Comparison of ENCODE assay signal across 20 cellular contexts in genomic region chr10:96290368-96291133, GRCh38. TPM values are rescaled to one million over a fixed set of nuclear protein-coding genes. Genes with fewer than 3 reads are reported as not detected.
DNase-seq lines count a peak whose midpoint lies in the region; FAIRE-seq and TF ChIP-seq lines count a peak whose summit lies in the region.
"Had no signal": no experiment of that assay in that cellular context is flagged by ENCODE, and none has a peak within 500 bp of the region (broad histone marks: within the 10 kb centered on the region; RNA-seq: fewer than 3 reads in every experiment).

No MANE protein-coding gene starts in this region.

- H3K4me1 Mint-ChIP-seq in nephron = peaks cover 21% of the 10 kb centered on the region

- H3K4me3 ChIP-seq in GM12864 (ENCODE audit: low read depth, low read length) (peak overlapping the region; percentile 11; the same call in 1 of the 2 replicates), Karpas-422 (ENCODE audit: low read length) (peak overlapping the region; percentile 25)
- H3K4me3 ChIP-seq: ascending aorta had no signal

- H3K4me1 ChIP-seq in Karpas-422 (ENCODE audit: low read length) = peaks cover 84% of the 10 kb centered on the region

- peak overlapping the region; percentile 78 for H3K4me2 ChIP-seq in Karpas-422 (ENCODE audit: low read depth, low read length, poor library complexity, severe bottlenecking)

- no peaks in the 10 kb centered on the region for H4K20me1 ChIP-seq in Karpas-422 (ENCODE audit: insufficient read depth, low read depth, low read length)

- peak overlapping the region; percentile 37 to 92 (median 43) for H3K27ac Mint-ChIP-seq in nephron
- H3K27ac Mint-ChIP-seq: activated naive CD4-positive, alpha-beta T cell treated with anti-CD3 and anti-CD28 coated beads for 36 hours had no signal

- FAIRE-seq in urothelium cell line (lab: Jason Lieb, UNC) = no peak
- FAIRE-seq: endometrium had no signal

- TF ChIP-seq CTCF in GM12864 (IDR thresholded peaks at IDR 0.05; ENCODE audit: low read depth, low read length, missing control alignments) = no peak
- TF ChIP-seq CTCF in GM20000 (IDR thresholded peaks at IDR 0.05; ENCODE audit: extremely low read depth, missing control alignments) = no peak
- TF ChIP-seq CTCF in nephron (IDR thresholded peaks at IDR 0.05; ENCODE audit: unreplicated experiment in 3 of 3) = no peak

- H3K27ac ChIP-seq in Karpas-422 (ENCODE audit: low read length) = peak overlapping the region; percentile 100
- H3K27ac ChIP-seq: ascending aorta had no signal

- no peaks in the 10 kb centered on the region for H3K9me3 ChIP-seq in Karpas-422 (ENCODE audit: low read length)
- H3K9me3 ChIP-seq: ascending aorta, Caco-2 had no signal

- H3K9me3 Mint-ChIP-seq in nephron = no peaks in the 10 kb centered on the region
- H3K9me3 Mint-ChIP-seq: activated naive CD4-positive, alpha-beta T cell treated with anti-CD3 and anti-CD28 coated beads for 36 hours had no signal

- H3K27me3 Mint-ChIP-seq in nephron (ENCODE audit: low read depth) = peaks cover 7% of the 10 kb centered on the region

- no peaks in the 10 kb centered on the region for H3K36me3 ChIP-seq in Karpas-422 (ENCODE audit: insufficient read depth, low read length)
- H3K36me3 ChIP-seq: ascending aorta had no signal

- no peak for DNase-seq in GM12864 (ENCODE audit: low read depth)
- DNase-seq in GM20000 (ENCODE audit: low spot score) = peak; percentile 42
- peak; percentile 64 for DNase-seq in Karpas-422
- no peak for DNase-seq in NCI-H345 treated with DMSO at 0.1 percent for 48 hours (lab: John Stamatoyannopoulos, UW; ENCODE audit: unreplicated experiment)
- DNase-seq in activated CD4-positive, alpha-beta T cell treated with anti-CD3 and anti-CD28 coated beads, Interleukin-2, amount 50 U/mL, for 1 hour = no peak
- DNase-seq in urothelium cell line (ENCODE audit: low spot score) = no peak
- no peak for DNase-seq in superior temporal gyrus (ENCODE audit: extremely low spot score)
- DNase-seq: activated naive CD4-positive, alpha-beta T cell treated with anti-CD3 and anti-CD28 coated beads for 36 hours; Caco-2; EL; NCI-H2107; NCI-H774 had no signal

- peak overlapping the region; percentile 75 for H3K9ac ChIP-seq in Karpas-422 (ENCODE audit: low read length)

- no peak overlapping the region for H2AFZ ChIP-seq in Karpas-422 (ENCODE audit: low read length)

- no peaks in the 10 kb centered on the region for H3K79me2 ChIP-seq in Karpas-422 (ENCODE audit: low read length)

- no peaks in the 10 kb centered on the region for H3K36me3 Mint-ChIP-seq in nephron (ENCODE audit: low read depth)

- no peaks in the 10 kb centered on the region for H3K9me2 ChIP-seq in Karpas-422 (replicated peaks; ENCODE audit: insufficient read depth, low read length)

- H3K27me3 ChIP-seq in Karpas-422 (ENCODE audit: low read length) = no peaks in the 10 kb centered on the region
- H3K27me3 ChIP-seq: ascending aorta had no signal

- no peak overlapping the region for H3K4me3 Mint-ChIP-seq in nephron
- H3K4me3 Mint-ChIP-seq: activated naive CD4-positive, alpha-beta T cell treated with anti-CD3 and anti-CD28 coated beads for 36 hours had no signal

RNA-seq across cellular contexts. Expression of gene DNTT, which starts 13.7 kb away (rescaled TPM):
- total RNA-seq in Karpas-422 (2014; rRNA removed; shearing (Covaris generic); ENCODE audit: low replicate concordance) = not detected in 2 replicates
- total RNA-seq: ascending aorta, Caco-2, chondrocyte, left lobe of liver, osteocyte, sciatic nerve, subcutaneous adipose tissue had no signal

RNA-seq across cellular contexts. Expression of gene BLNK, which starts 19.2 kb away (rescaled TPM):
- total RNA-seq in Karpas-422 (2014; rRNA removed; shearing (Covaris generic); ENCODE audit: low replicate concordance) = 51.7 and 99.1 TPM in 2 replicates
- total RNA-seq: activated naive CD4-positive, alpha-beta T cell treated with anti-CD3 and anti-CD28 coated beads for 36 hours; ascending aorta; chondrocyte; osteocyte had no signal

Comparison
In these comparisons a context has a peak if more than half of its experiments do, and no peak if none do; other contexts are left out.
1. DNase-seq: peak in GM20000 (single experiment) and Karpas-422 (single experiment); none in GM12864 (single experiment), NCI-H345 treated with DMSO at 0.1 percent for 48 hours (single experiment), activated CD4-positive, alpha-beta T cell treated with anti-CD3 and anti-CD28 coated beads, Interleukin-2, amount 50 U/mL, for 1 hour (single experiment), urothelium cell line (single experiment) and superior temporal gyrus (single experiment).